In the genomic region with DNA sequence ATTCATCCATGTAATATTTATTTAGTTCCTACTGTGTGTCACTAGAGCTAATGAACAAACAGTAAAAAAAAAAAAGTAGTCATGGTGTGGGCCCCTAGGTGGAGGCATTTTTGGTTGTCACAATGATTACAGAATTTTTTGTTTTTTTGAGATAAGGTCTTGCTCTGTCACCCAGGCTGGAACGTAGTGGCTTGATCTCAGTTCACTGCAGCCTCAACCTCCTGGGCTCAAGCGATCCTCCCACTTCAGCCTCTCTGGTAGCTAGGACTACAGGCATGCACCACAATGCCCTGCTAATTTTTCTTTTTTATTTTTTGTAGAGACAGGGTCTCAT, we compare ENCODE assay signal across 30 cellular contexts. TPM values are rescaled to one million over a fixed set of nuclear protein-coding genes. Genes with fewer than 3 reads are reported as not detected.
DNase-seq lines count a peak whose midpoint lies in the region; ATAC-seq, FAIRE-seq and TF ChIP-seq lines count a peak whose summit lies in the region.
"Had no signal": no experiment of that assay in that cellular context is flagged by ENCODE, and none has a peak within 500 bp of the region (broad histone marks: within the 10 kb centered on the region; RNA-seq: fewer than 3 reads in every experiment).

No MANE protein-coding gene starts in this region.

- no peak overlapping the region for H3K9ac ChIP-seq in K562 (ENCODE audit: insufficient read depth in 1 of 2, low read depth in 2 of 2, low read length in 2 of 2)
- no peak overlapping the region for H3K9ac ChIP-seq in neuronal stem cell (ENCODE audit: low read depth, low read length, poor library complexity)
- H3K9ac ChIP-seq: BLaER1 had no signal

- H3K27ac ChIP-seq in A549, result no peak overlapping the region
- no peak overlapping the region for H3K27ac ChIP-seq in K562 (ENCODE audit: extremely low read depth, low read depth, low read length)
- no peak overlapping the region for H3K27ac ChIP-seq in neuronal stem cell (replicated peaks; ENCODE audit: low read length)
- H3K27ac ChIP-seq: 22Rv1, BLaER1 had no signal

- FAIRE-seq in A549 (lab: Jason Lieb, UNC) (peak; percentile 67), K562 (lab: Jason Lieb, UNC) (peak; percentile 67)
- FAIRE-seq: GM12891, GM19239 had no signal

- H3K36me3 ChIP-seq in K562 (ENCODE audit: control insufficient read depth, insufficient read depth, low read length), result no peaks in the 10 kb centered on the region
- H3K36me3 ChIP-seq in neuronal stem cell (replicated peaks in 1 of 2; ENCODE audit: control insufficient read depth in 2 of 2, insufficient read depth in 2 of 2, low read length in 2 of 2), result no peaks in the 10 kb centered on the region
- H3K36me3 ChIP-seq: BE2C, BLaER1 had no signal

- H3K4me3 ChIP-seq in A549 (no peak overlapping the region), K562 (no peak overlapping the region), neuronal stem cell (ENCODE audit: low read length in 2 of 2) (no peak overlapping the region)
- H3K4me3 ChIP-seq: BLaER1 had no signal

- no peak for TF ChIP-seq RAD21 in A549 (conservative IDR thresholded peaks at IDR 0.05 in 1 of 2, IDR thresholded peaks at IDR 0.05 in 1 of 2)
- TF ChIP-seq RAD21 in K562 (CRISPR knock-in tag; conservative IDR thresholded peaks at IDR 0.05 in 1 of 2, IDR thresholded peaks at IDR 0.05 in 1 of 2), result no peak

- CTCF ChIA-PET in A549 (lab: Yijun Ruan, JAX), result no interaction called here
- CTCF ChIA-PET in K562 (lab: Yijun Ruan, JAX; ENCODE audit: low intra/inter-chr PET ratio), result no interaction called here

- 84% methylated on average over 2 of the region's 2 CpGs for WGBS in A549 (ENCODE audit: missing lambda C conversion rate)
- 0% methylated on average over 2 of the region's 2 CpGs for WGBS in K562 (ENCODE audit: insufficient coverage, low coverage, missing lambda C conversion rate)
- WGBS in neuronal stem cell (ENCODE audit: extremely low coverage in 2 of 2, insufficient read length in 2 of 2, insufficient replicate concordance in 1 of 2), 2 donors, result no CpG with 5 or more reads among the region's 2 CpGs

- no peaks in the 10 kb centered on the region for H4K20me1 ChIP-seq in K562 (replicated peaks; ENCODE audit: control insufficient read depth, insufficient read depth, low read length)
- H4K20me1 ChIP-seq: BLaER1 had no signal

- H2BK5ac ChIP-seq in neuronal stem cell (ENCODE audit: low read length), result no peak overlapping the region

- no peak overlapping the region for H2AK5ac ChIP-seq in neuronal stem cell (ENCODE audit: low read depth, low read length)

- H2AFZ ChIP-seq in K562 (ENCODE audit: low read depth, low read length), result no peak overlapping the region
- no peak overlapping the region for H2AFZ ChIP-seq in neuronal stem cell (ENCODE audit: low read length)

- no peak overlapping the region for H3K14ac ChIP-seq in neuronal stem cell (ENCODE audit: low read length)

- no peaks in the 10 kb centered on the region for H3K9me1 ChIP-seq in K562 (ENCODE audit: control insufficient read depth, insufficient read depth, low read length)

- TF ChIP-seq POLR2A in A549 (IDR thresholded peaks at IDR 0.05; ENCODE audit: low read length), result no peak
- no peak for TF ChIP-seq POLR2A in K562 (conservative IDR thresholded peaks at IDR 0.05)

- DNase-seq in A549 (ENCODE audit: low read depth in 1 of 2, low spot score in 1 of 2), result no peak
- peak; percentile 52 for DNase-seq in OCI-M1 (lab: John Stamatoyannopoulos, UW)
- peak in 1 of 4 experiments; percentile 36 for DNase-seq in K562 (ENCODE audit: extremely low read depth in 1 of 4, low spot score in 3 of 4)
- no peak for DNase-seq in neuronal stem cell (ENCODE audit: low spot score)
- DNase-seq: ACHN; BE2C; C1 segment of cervical spinal cord; CD4-positive, alpha-beta memory T cell; CD4-positive, CD25-positive, alpha-beta regulatory T cell; CD8-positive, alpha-beta memory T cell; COR-L47; DMS 273 treated with DMSO at 0.1 percent for 48 hours; DMS153; DMS53; DMS79; DND-41; EL; GDM1 had no signal

- H3K18ac ChIP-seq in neuronal stem cell (ENCODE audit: low read length), result no peak overlapping the region

- TF ChIP-seq CTCF in A549 (IDR thresholded peaks at IDR 0.05), result no peak
- TF ChIP-seq CTCF in K562 (IDR thresholded peaks at IDR 0.05 in 2 of 3, conservative IDR thresholded peaks at IDR 0.05 in 1 of 3; ENCODE audit: insufficient read depth in 2 of 3, low read depth in 1 of 3, low read length in 3 of 3), result no peak

- intact Hi-C loops in K562 (cut with micrococcal nuclease), result no loop called here

- no peaks in the 10 kb centered on the region for H3K4me1 ChIP-seq in A549
- peaks cover 0 to 5% of the 10 kb centered on the region in 2 experiments; a peak in 2 of 5 replicates for H3K4me1 ChIP-seq in K562 (replicated peaks in 1 of 2; ENCODE audit: control insufficient read depth in 2 of 2, insufficient read depth in 2 of 2, low read length in 2 of 2)
- no peaks in the 10 kb centered on the region for H3K4me1 ChIP-seq in neuronal stem cell (ENCODE audit: control insufficient read depth in 2 of 2, insufficient read depth in 1 of 2, low read depth in 1 of 2, low read length in 2 of 2)
- H3K4me1 ChIP-seq: BE2C, BLaER1 had no signal

- no peak overlapping the region for H2BK120ac ChIP-seq in neuronal stem cell (ENCODE audit: low read depth, low read length)

- no peak overlapping the region for H3K4ac ChIP-seq in neuronal stem cell (ENCODE audit: low read length)

- POLR2A ChIA-PET in A549 (lab: Yijun Ruan, JAX), result no interaction called here
- POLR2A ChIA-PET in K562 (lab: Yijun Ruan, JAX), result interaction anchor here (0.9 kb wide), 1 partner anchor 21 kb away, joined by 4 read pairs; no protein-coding TSS in a partner anchor

- ATAC-seq in A549 (no peak), K562 (peak; percentile 83), GM21390 (IDR thresholded peaks at IDR 0.05; ENCODE audit: unreplicated experiment) (no peak), HG02798 (IDR thresholded peaks at IDR 0.05; ENCODE audit: poor library complexity, unreplicated experiment) (no peak)

- H3K23ac ChIP-seq in neuronal stem cell (ENCODE audit: low read depth, low read length, poor library complexity), result no peak overlapping the region

- no peak overlapping the region for H4K8ac ChIP-seq in neuronal stem cell (ENCODE audit: low read depth, low read length)

- H3K27me3 ChIP-seq in K562 (ENCODE audit: control insufficient read depth in 2 of 2, insufficient read depth in 2 of 2, low read length in 2 of 2), result no peaks in the 10 kb centered on the region
- H3K27me3 ChIP-seq in neuronal stem cell (ENCODE audit: control insufficient read depth in 3 of 3, insufficient read depth in 3 of 3, low read depth in 1 of 3, low read length in 3 of 3), result no peaks in the 10 kb centered on the region
- H3K27me3 ChIP-seq: BE2C had no signal

- BruUV-seq in K562 (replicated peaks; lab: Mats Ljungman, UMichigan), result no TSS peak

- H3K79me2 ChIP-seq in K562 (ENCODE audit: control insufficient read depth, insufficient read depth, low read length), result no peaks in the 10 kb centered on the region

- no peak for TF ChIP-seq EP300 in A549 (IDR thresholded peaks at IDR 0.05)
- no peak for TF ChIP-seq EP300 in K562 (IDR thresholded peaks at IDR 0.05; ENCODE audit: low read length)

- H4K91ac ChIP-seq in neuronal stem cell (ENCODE audit: low read depth, low read length, poor library complexity), result no peak overlapping the region

- no peaks in the 10 kb centered on the region for H3K79me1 ChIP-seq in neuronal stem cell (ENCODE audit: low read depth, low read length)

- no peak overlapping the region for H3K4me2 ChIP-seq in A549
- H3K4me2 ChIP-seq in K562 (ENCODE audit: insufficient read depth, low read length), result no peak overlapping the region
- H3K4me2 ChIP-seq in neuronal stem cell (ENCODE audit: insufficient read depth, low read length, poor library complexity, severe bottlenecking), result no peak overlapping the region
- H3K4me2 ChIP-seq: BLaER1 had no signal

- no peaks in the 10 kb centered on the region for H3K9me3 ChIP-seq in A549
- no peaks in the 10 kb centered on the region for H3K9me3 ChIP-seq in K562 (replicated peaks; ENCODE audit: control insufficient read depth, insufficient read depth, low read depth, low read length)
- no peaks in the 10 kb centered on the region for H3K9me3 ChIP-seq in neuronal stem cell (replicated peaks in 1 of 2; ENCODE audit: control insufficient read depth in 2 of 2, insufficient read depth in 1 of 2, low read depth in 1 of 2, low read length in 2 of 2)
- H3K9me3 ChIP-seq: BE2C, BLaER1 had no signal

- in situ Hi-C loops in K562 (cut with MboI), result no loop called here

- H2BK12ac ChIP-seq in neuronal stem cell (ENCODE audit: low read length), result no peak overlapping the region

- H2BK15ac ChIP-seq in neuronal stem cell (ENCODE audit: low read length), result no peak overlapping the region

RNA-seq across cellular contexts. Expression of a gene that starts 22.0 kb away (rescaled TPM):
- polyA plus RNA-seq in A549 (2011; rRNA removed), result not detected in 2 replicates
- not detected in 2 replicates for polyA plus RNA-seq in A549 (2012; cell fraction: cytosol; rRNA removed)
- not detected in 2 replicates for polyA plus RNA-seq in A549 (2012; cell fraction: nucleus; rRNA removed)
- polyA plus RNA-seq in A549 (2017; fragmentation: RNase III; extraction: RNeasy Plus Mini Kit Qiagen cat#74134 plus additional on column Dnase treatment), result not detected in 3 replicates
- polyA minus RNA-seq in A549 (2011; rRNA and poly(A)+ RNA removed), result not detected in 2 replicates
- total RNA-seq in K562 (2011; cell fraction: chromatin; rRNA removed; ENCODE audit: low replicate concordance), result not detected in 2 replicates
- not detected in 2 replicates for total RNA-seq in K562 (2011; cell fraction: nucleolus; rRNA removed)
- not detected in 2 replicates for total RNA-seq in K562 (2011; cell fraction: nucleoplasm; rRNA removed)
- total RNA-seq in K562 (2014; rRNA removed), result not detected in 2 replicates
- 0.15 TPM in 1 of 2 replicates, not detected in the other for total RNA-seq in K562 (2014; rRNA removed; fragmentation: Illumina TruSeq; extraction: Trizol)
- total RNA-seq in K562 (2015; rRNA removed; fragmentation: Illumina TruSeq; extraction: Trizol), result 0.14 TPM in 1 of 2 replicates, not detected in the other
- total RNA-seq in K562 (2021), result not detected in 2 replicates
- polyA plus RNA-seq in K562 (2011; rRNA removed), result 0.04 TPM in 1 of 2 replicates, not detected in the other
- polyA plus RNA-seq in K562 (2011; cell fraction: cytosol; rRNA removed), result 0.03 TPM in 1 of 2 replicates, not detected in the other
- not detected in 2 replicates for polyA plus RNA-seq in K562 (2011; cell fraction: nucleus; rRNA removed)
- polyA plus RNA-seq in K562 (2012), result 0.08 TPM in 1 of 2 replicates, not detected in the other
- polyA plus RNA-seq in K562 (2014; fragmentation: Illumina TruSeq; extraction: Trizol), result not detected in 2 replicates
- under 1 TPM; 0.06 to 0.17 TPM for polyA plus RNA-seq in K562 (2014; fragmentation: Nextera tagmentation; extraction: Ambion mirVana)
- polyA plus RNA-seq in K562 (2014; rRNA removed), result not detected in 2 replicates
- not detected in 2 replicates for polyA minus RNA-seq in K562 (2011; rRNA and poly(A)+ RNA removed)
- polyA minus RNA-seq in K562 (2011; cell fraction: cytosol; rRNA and poly(A)+ RNA removed), result not detected in 2 replicates
- not detected in 2 replicates for polyA minus RNA-seq in K562 (2011; cell fraction: nucleus; rRNA and poly(A)+ RNA removed)
- not detected for polyA plus RNA-seq in neuronal stem cell (2013, experiment 1 of 2)
- not detected for polyA plus RNA-seq in neuronal stem cell (2013, experiment 2 of 2)
- total RNA-seq: A172; A673; CD4-positive, alpha-beta memory T cell; CD4-positive, CD25-positive, alpha-beta regulatory T cell; CD8-positive, alpha-beta memory T cell; Daoy; G401 had no signal
- polyA plus RNA-seq: AG04450; CD14-positive monocyte; CD4-positive, alpha-beta memory T cell; CD4-positive, CD25-positive, alpha-beta regulatory T cell; CD8-positive, alpha-beta memory T cell had no signal

RNA-seq across cellular contexts. Expression of a gene that starts 22.2 kb away (rescaled TPM):
- 30.1 and 37.6 TPM in 2 replicates for polyA plus RNA-seq in A549 (2011; rRNA removed)
- polyA plus RNA-seq in A549 (2012; cell fraction: cytosol; rRNA removed), result 18.0 and 20.6 TPM in 2 replicates
- 18.4 and 37.1 TPM in 2 replicates for polyA plus RNA-seq in A549 (2012; cell fraction: nucleus; rRNA removed)
- 12.5 to 15.8 TPM (median 14.1 TPM) in 3 replicates for polyA plus RNA-seq in A549 (2017; fragmentation: RNase III; extraction: RNeasy Plus Mini Kit Qiagen cat#74134 plus additional on column Dnase treatment)
- polyA minus RNA-seq in A549 (2011; rRNA and poly(A)+ RNA removed), result 22.5 and 25.2 TPM in 2 replicates
- total RNA-seq in K562 (2011; cell fraction: chromatin; rRNA removed; ENCODE audit: low replicate concordance), result 161 and 276 TPM in 2 replicates
- 75.2 and 102 TPM in 2 replicates for total RNA-seq in K562 (2011; cell fraction: nucleolus; rRNA removed)
- 117 and 120 TPM in 2 replicates for total RNA-seq in K562 (2011; cell fraction: nucleoplasm; rRNA removed)
- total RNA-seq in K562 (2014; rRNA removed), result 35.5 and 43.6 TPM in 2 replicates
- total RNA-seq in K562 (2014; rRNA removed; fragmentation: Illumina TruSeq; extraction: Trizol), result 40.7 and 42.3 TPM in 2 replicates
- 41.1 and 43.1 TPM in 2 replicates for total RNA-seq in K562 (2015; rRNA removed; fragmentation: Illumina TruSeq; extraction: Trizol)
- total RNA-seq in K562 (2021), result 29.7 and 30.6 TPM in 2 replicates
- polyA plus RNA-seq in K562 (2011; rRNA removed), result 82.9 and 101 TPM in 2 replicates
- polyA plus RNA-seq in K562 (2011; cell fraction: cytosol; rRNA removed), result 39.4 and 45.2 TPM in 2 replicates
- polyA plus RNA-seq in K562 (2011; cell fraction: nucleus; rRNA removed), result 211 and 243 TPM in 2 replicates
- 26.4 and 56.3 TPM in 2 replicates for polyA plus RNA-seq in K562 (2012)
- polyA plus RNA-seq in K562 (2014; fragmentation: Illumina TruSeq; extraction: Trizol), result 37.9 and 42.3 TPM in 2 replicates
- 10 to 100 TPM; 42.7 to 44.6 TPM for polyA plus RNA-seq in K562 (2014; fragmentation: Nextera tagmentation; extraction: Ambion mirVana)
- polyA plus RNA-seq in K562 (2014; rRNA removed), result 51.5 and 63.6 TPM in 2 replicates
- polyA minus RNA-seq in K562 (2011; rRNA and poly(A)+ RNA removed), result 71.0 and 76.3 TPM in 2 replicates
- 16.2 and 20.0 TPM in 2 replicates for polyA minus RNA-seq in K562 (2011; cell fraction: cytosol; rRNA and poly(A)+ RNA removed)
- 125 and 144 TPM in 2 replicates for polyA minus RNA-seq in K562 (2011; cell fraction: nucleus; rRNA and poly(A)+ RNA removed)
- polyA plus RNA-seq in neuronal stem cell (2013, experiment 1 of 2), result 9.0 TPM
- 8.7 TPM for polyA plus RNA-seq in neuronal stem cell (2013, experiment 2 of 2)
- total RNA-seq: G401 had no signal
- polyA plus RNA-seq: CD14-positive monocyte had no signal
